ENCODE assay signal across 17 cellular contexts in genomic region chr15:39301589-39301999, GRCh38.
DNase-seq lines count a peak whose midpoint lies in the region; ATAC-seq and TF ChIP-seq lines count a peak whose summit lies in the region.
"Had no signal": no experiment of that assay in that cellular context is flagged by ENCODE, and none has a peak within 500 bp of the region (broad histone marks: within the 10 kb centered on the region; RNA-seq: fewer than 3 reads in every experiment).

No MANE protein-coding gene starts in this region.

- intact Hi-C loops in PC-9 (cut with micrococcal nuclease; ENCODE audit: unreplicated experiment): loop anchor here (2.0 to 10.0 kb wide), 3 partner anchors 67 to 129 kb away; no protein-coding TSS in a partner anchor

- peak; percentile 77 for DNase-seq in EL
- no peak for DNase-seq in PC-9
- DNase-seq in fibroblast of gingiva (ENCODE audit: low read depth): peak; percentile 94
- peak; percentile 59 for DNase-seq in renal cortical epithelial cell (ENCODE audit: low read depth)
- no peak for DNase-seq in activated CD4-positive, alpha-beta T cell treated with anti-CD3 and anti-CD28 coated beads for 4 hours
- DNase-seq in activated CD4-positive, alpha-beta T cell treated with anti-CD3 and anti-CD28 coated beads for 1 hour: no peak
- DNase-seq: activated CD4-positive, CD25-positive, alpha-beta regulatory T cell treated with anti-CD3 and anti-CD28 coated beads, Interleukin-2, amount 50 U/mL, for 72 hours; CD4-positive, CD25-positive, alpha-beta regulatory T cell; central memory CD4-positive, alpha-beta T cell; left colon; NCI-H1105; NCI-H526 treated with DMSO at 0.1 percent for 48 hours; SHP77 treated with DMSO at 0.1 percent for 48 hours had no signal

- POLR2A ChIA-PET in PC-9 (lab: Charles Lee; ENCODE audit: unreplicated experiment): no interaction called here

- no peaks in the 10 kb centered on the region for H3K9me2 ChIP-seq in PC-9 (ENCODE audit: insufficient read depth)

- H3K4me3 ChIP-seq in PC-9: no peak overlapping the region

- no peaks in the 10 kb centered on the region for H3K79me2 ChIP-seq in PC-9 (ENCODE audit: low read depth)

- H3K9me3 ChIP-seq in PC-9 (ENCODE audit: insufficient read depth, low read depth): no peaks in the 10 kb centered on the region

- H3K4me1 ChIP-seq in PC-9 (replicated peaks; ENCODE audit: insufficient read depth): peaks cover 20% of the 10 kb centered on the region

- no peak overlapping the region for H3K27ac ChIP-seq in PC-9

- H3K27me3 ChIP-seq in PC-9 (ENCODE audit: insufficient read depth, low read depth): no peaks in the 10 kb centered on the region

- H2AFZ ChIP-seq in PC-9: no peak overlapping the region

- peak overlapping the region; percentile 26; the same call in 1 of the 2 replicates for H3K4me2 ChIP-seq in PC-9

- H4K20me1 ChIP-seq in PC-9 (ENCODE audit: insufficient read depth): no peaks in the 10 kb centered on the region

- CTCF ChIA-PET in PC-9 (lab: Charles Lee): no interaction called here

- no peak for TF ChIP-seq CTCF in PC-9 (conservative IDR thresholded peaks at IDR 0.05)

- BruUV-seq in PC-9 (replicated peaks; lab: Mats Ljungman, UMichigan): no TSS peak

- ATAC-seq in HG03175 (IDR thresholded peaks at IDR 0.05; ENCODE audit: unreplicated experiment) (no peak), GM18867 (IDR thresholded peaks at IDR 0.05; ENCODE audit: unreplicated experiment) (no peak)
- ATAC-seq: activated T-helper 17 cell treated with anti-CD3 and anti-CD28 coated beads, Interleukin-2, amount 50 U/mL, for 72 hours; left colon; stimulated activated effector memory CD8-positive, alpha-beta T cell treated with anti-CD3 and anti-CD28 coated beads, Interleukin-12 subunit alpha, Interleukin-12 subunit beta, amount 100 ng/mL, for 72 hours had no signal

- no peaks in the 10 kb centered on the region for H3K36me3 ChIP-seq in PC-9 (ENCODE audit: low read depth)

- H3F3A ChIP-seq in PC-9 (ENCODE audit: insufficient read depth, low read depth): peaks cover 14% of the 10 kb centered on the region

Comparison
In these comparisons a context has a peak if more than half of its experiments do, and no peak if none do; other contexts are left out.
1. DNase-seq: peak in EL (single experiment), fibroblast of gingiva (single experiment) and renal cortical epithelial cell (single experiment); none in PC-9 (0 of 2), activated CD4-positive, alpha-beta T cell treated with anti-CD3 and anti-CD28 coated beads for 4 hours (0 of 2) and activated CD4-positive, alpha-beta T cell treated with anti-CD3 and anti-CD28 coated beads for 1 hour (single experiment).